Comparison of ENCODE assay signal across 16 cellular contexts in the genomic region with DNA sequence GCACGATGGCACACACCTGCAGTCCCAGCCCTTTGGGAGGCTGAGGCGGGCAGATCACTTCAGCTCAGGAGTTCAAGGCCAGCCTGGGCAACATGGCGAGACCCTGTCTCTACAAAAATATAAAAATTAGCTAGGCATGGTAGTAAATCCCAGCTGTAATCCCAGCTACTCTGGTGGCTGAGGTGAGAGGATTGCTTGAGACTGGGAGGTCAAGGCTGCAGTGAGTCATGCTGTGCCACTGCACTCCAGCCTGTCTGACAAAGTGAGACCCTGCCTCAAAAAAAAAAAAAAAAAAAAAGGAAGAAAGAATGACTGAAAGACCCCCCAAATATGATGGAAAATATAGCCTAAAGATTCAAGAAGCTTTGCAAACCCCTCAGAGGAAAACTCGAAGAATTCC. TPM values are rescaled to one million over a fixed set of nuclear protein-coding genes. Genes with fewer than 3 reads are reported as not detected.
DNase-seq lines count a peak whose midpoint lies in the region; ATAC-seq and TF ChIP-seq lines count a peak whose summit lies in the region.
"Had no signal": no experiment of that assay in that cellular context is flagged by ENCODE, and none has a peak within 500 bp of the region (broad histone marks: within the 10 kb centered on the region; RNA-seq: fewer than 3 reads in every experiment).

No MANE protein-coding gene starts in this region.

- H3K9me3 ChIP-seq in A673 (ENCODE audit: low read depth, low read length, poor library complexity, severe bottlenecking): no peaks in the 10 kb centered on the region
- no peaks in the 10 kb centered on the region for H3K9me3 ChIP-seq in T-helper 17 cell (ENCODE audit: control insufficient read depth, low read length, poor library complexity, severe bottlenecking)
- no peaks in the 10 kb centered on the region for H3K9me3 ChIP-seq in mesodermal cell (ENCODE audit: control insufficient read depth, low read length)
- H3K9me3 ChIP-seq in sigmoid colon: no peaks in the 10 kb centered on the region
- H3K9me3 ChIP-seq: A549 had no signal

- no peak overlapping the region for H3K4me3 Mint-ChIP-seq in T-helper 17 cell
- H3K4me3 Mint-ChIP-seq: CD4-positive, CD25-positive, alpha-beta regulatory T cell; H9 had no signal

- H3K27ac ChIP-seq in A673 (ENCODE audit: low read depth, low read length, poor library complexity, severe bottlenecking) (peak overlapping the region; percentile 73), mesodermal cell (ENCODE audit: low read depth, low read length, severe bottlenecking) (peak overlapping the region; percentile 75), sigmoid colon (peak overlapping the region; percentile 87 to 90 (median 89))
- H3K27ac ChIP-seq: A549, RWPE1 had no signal

- peaks cover 4% of the 10 kb centered on the region for H3K4me1 Mint-ChIP-seq in T-helper 17 cell
- H3K4me1 Mint-ChIP-seq: CD4-positive, CD25-positive, alpha-beta regulatory T cell had no signal

- intact Hi-C loops in A673 (cut with micrococcal nuclease; ENCODE audit: unreplicated experiment) (no loop called here), sigmoid colon (cut with DNase I) (no loop called here)

- POLR2A ChIA-PET in A673 (lab: Charles Lee; ENCODE audit: low non-redundant PET): no interaction called here

- no peak for TF ChIP-seq CTCF in A673 (conservative IDR thresholded peaks at IDR 0.05; ENCODE audit: low read depth, low read length)
- no peak for TF ChIP-seq CTCF in sigmoid colon (IDR thresholded peaks at IDR 0.05)

- H3K4me3 ChIP-seq in A673 (ENCODE audit: low read depth, low read length, poor library complexity, severe bottlenecking) (no peak overlapping the region), mesodermal cell (ENCODE audit: extremely low read depth, insufficient read depth, low read length, poor library complexity, severe bottlenecking) (no peak overlapping the region), sigmoid colon (no peak overlapping the region)
- H3K4me3 ChIP-seq: A549 had no signal

- peaks cover 34% of the 10 kb centered on the region for H3K27me3 Mint-ChIP-seq in T-helper 17 cell

- peaks cover 4% of the 10 kb centered on the region for H3K36me3 Mint-ChIP-seq in T-helper 17 cell (ENCODE audit: low read depth)
- H3K36me3 Mint-ChIP-seq: CD4-positive, CD25-positive, alpha-beta regulatory T cell had no signal

- TF ChIP-seq EP300 in sigmoid colon (IDR thresholded peaks at IDR 0.05): no peak

- no peak for TF ChIP-seq POLR2A in sigmoid colon (IDR thresholded peaks at IDR 0.05)

- WGBS in mesodermal cell (ENCODE audit: insufficient coverage in 2 of 2), 2 experiments: 75 to 93% methylated on average over 2 to 4 of the region's 4 CpGs
- whole genome bisulfite sequencing in sigmoid colon, 2 donors: 75 to 82% methylated on average over 4 of the region's 4 CpGs

- ATAC-seq in T-helper 17 cell: no peak
- ATAC-seq in HG02981 (IDR thresholded peaks at IDR 0.05; ENCODE audit: unreplicated experiment): no peak
- ATAC-seq: A549 had no signal

- H3K36me3 ChIP-seq in A673 (ENCODE audit: insufficient read depth, low read length, poor library complexity, severe bottlenecking) (no peaks in the 10 kb centered on the region), mesodermal cell (ENCODE audit: control insufficient read depth, insufficient read depth, low read length) (no peaks in the 10 kb centered on the region), sigmoid colon (no peaks in the 10 kb centered on the region)

- H3K4me1 ChIP-seq in A673 (ENCODE audit: insufficient read depth, low read length, poor library complexity, severe bottlenecking): peaks cover 62% of the 10 kb centered on the region
- peaks cover 42% of the 10 kb centered on the region for H3K4me1 ChIP-seq in mesodermal cell (ENCODE audit: control insufficient read depth, insufficient read depth, low read length, poor library complexity, severe bottlenecking)
- peaks cover 0 to 91% (median 88%) of the 10 kb centered on the region in 4 donors for H3K4me1 ChIP-seq in sigmoid colon
- H3K4me1 ChIP-seq: A549 had no signal

- DNase-seq in A673 (ENCODE audit: low spot score) (no peak), T-helper 17 cell (no peak), sigmoid colon (no peak)
- DNase-seq in activated CD4-positive, alpha-beta T cell treated with anti-CD3 and anti-CD28 coated beads for 1 hour: no peak
- DNase-seq in stimulated activated CD4-positive, alpha-beta T cell treated with anti-CD3 and anti-CD28 coated beads, Interleukin-4, amount 100 ng/mL, for 4 hours: no peak
- DNase-seq: CD4-positive, CD25-positive, alpha-beta regulatory T cell; DMS53; NCI-H1048; NCI-H146; NCI-H2081 treated with DMSO at 0.1 percent for 48 hours; OCI-M1 had no signal

- BruUV-seq in A673 (replicated peaks; lab: Mats Ljungman, UMichigan): no TSS peak

- H3K27ac Mint-ChIP-seq in T-helper 17 cell: peak overlapping the region; percentile 9
- H3K27ac Mint-ChIP-seq: CD4-positive, CD25-positive, alpha-beta regulatory T cell had no signal

- no peaks in the 10 kb centered on the region for H3K27me3 ChIP-seq in A673 (replicated peaks; ENCODE audit: insufficient read depth, low read depth, low read length, poor library complexity)
- H3K27me3 ChIP-seq in sigmoid colon: no peaks in the 10 kb centered on the region

- CTCF ChIA-PET in A673 (lab: Charles Lee): no interaction called here

RNA-seq across cellular contexts. Expression of gene METTL24, which starts 26.8 kb away (rescaled TPM):
- 6.4 and 9.0 TPM in 2 replicates for total RNA-seq in A673 (2021)
- not detected for total RNA-seq in T-helper 17 cell
- 2.5 TPM for polyA plus RNA-seq in mesodermal cell (2013, experiment 1 of 2)
- 2.7 TPM for polyA plus RNA-seq in mesodermal cell (2013, experiment 2 of 2)
- total RNA-seq in sigmoid colon: 10 to 100 TPM; 24.4 to 41.3 (median 39.9) TPM
- under 1 TPM in 1 of 3 donors, not detected in 2; 0.76 TPM for polyA plus RNA-seq in sigmoid colon
- total RNA-seq: CD4-positive, CD25-positive, alpha-beta regulatory T cell had no signal
- polyA plus RNA-seq: A549; CD4-positive, CD25-positive, alpha-beta regulatory T cell had no signal
